ENCODE assay signal across 1 cellular context in the genomic region with DNA sequence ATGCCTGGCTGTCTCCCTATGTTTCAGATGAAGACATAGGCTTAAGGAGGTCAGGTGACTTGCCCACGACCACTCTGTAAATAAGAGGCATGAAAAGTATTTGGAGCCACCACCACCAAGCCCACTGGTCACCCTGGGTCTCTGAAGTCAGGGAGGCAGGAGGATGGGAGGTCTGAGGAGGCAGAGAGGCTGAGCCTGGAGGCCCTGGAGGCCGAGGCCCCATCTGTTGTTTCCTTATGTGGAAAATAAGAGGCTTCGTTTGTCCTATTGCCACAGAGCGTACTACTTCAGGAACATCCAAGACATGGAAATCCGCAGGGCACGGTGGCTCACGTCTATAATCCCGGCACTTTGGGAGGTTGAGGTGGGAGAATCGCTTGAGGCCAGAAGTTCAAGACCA.
TF ChIP-seq lines count a peak whose summit lies in the region.

No MANE protein-coding gene starts in this region.

TF ChIP-seq in K562, 482 proteins besides CTCF, POLR2A, EP300 and RAD21:
- no peak for TF ChIP-seq ZHX1 (conservative IDR thresholded peaks at IDR 0.05; ENCODE audit: low read length)
- TF ChIP-seq CREB1 (IDR thresholded peaks at IDR 0.05): no peak
- no peak for TF ChIP-seq CREB1 (CRISPR knock-in tag; IDR thresholded peaks at IDR 0.05)
- TF ChIP-seq MLLT1 (IDR thresholded peaks at IDR 0.05): no peak
- TF ChIP-seq E2F3 (CRISPR knock-in tag; IDR thresholded peaks at IDR 0.05): no peak
- no peak for TF ChIP-seq PURB (CRISPR knock-in tag; IDR thresholded peaks at IDR 0.05; ENCODE audit: low read depth)
- TF ChIP-seq, protein P1, sequence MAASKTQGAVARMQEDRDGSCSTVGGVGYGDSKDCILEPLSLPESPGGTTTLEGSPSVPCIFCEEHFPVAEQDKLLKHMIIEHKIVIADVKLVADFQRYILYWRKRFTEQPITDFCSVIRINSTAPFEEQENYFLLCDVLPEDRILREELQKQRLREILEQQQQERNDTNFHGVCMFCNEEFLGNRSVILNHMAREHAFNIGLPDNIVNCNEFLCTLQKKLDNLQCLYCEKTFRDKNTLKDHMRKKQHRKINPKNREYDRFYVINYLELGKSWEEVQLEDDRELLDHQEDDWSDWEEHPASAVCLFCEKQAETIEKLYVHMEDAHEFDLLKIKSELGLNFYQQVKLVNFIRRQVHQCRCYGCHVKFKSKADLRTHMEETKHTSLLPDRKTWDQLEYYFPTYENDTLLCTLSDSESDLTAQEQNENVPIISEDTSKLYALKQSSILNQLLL (CRISPR knock-in tag; IDR thresholded peaks at IDR 0.05; ENCODE audit: borderline replicate concordance): no peak
- TF ChIP-seq, protein P2, sequence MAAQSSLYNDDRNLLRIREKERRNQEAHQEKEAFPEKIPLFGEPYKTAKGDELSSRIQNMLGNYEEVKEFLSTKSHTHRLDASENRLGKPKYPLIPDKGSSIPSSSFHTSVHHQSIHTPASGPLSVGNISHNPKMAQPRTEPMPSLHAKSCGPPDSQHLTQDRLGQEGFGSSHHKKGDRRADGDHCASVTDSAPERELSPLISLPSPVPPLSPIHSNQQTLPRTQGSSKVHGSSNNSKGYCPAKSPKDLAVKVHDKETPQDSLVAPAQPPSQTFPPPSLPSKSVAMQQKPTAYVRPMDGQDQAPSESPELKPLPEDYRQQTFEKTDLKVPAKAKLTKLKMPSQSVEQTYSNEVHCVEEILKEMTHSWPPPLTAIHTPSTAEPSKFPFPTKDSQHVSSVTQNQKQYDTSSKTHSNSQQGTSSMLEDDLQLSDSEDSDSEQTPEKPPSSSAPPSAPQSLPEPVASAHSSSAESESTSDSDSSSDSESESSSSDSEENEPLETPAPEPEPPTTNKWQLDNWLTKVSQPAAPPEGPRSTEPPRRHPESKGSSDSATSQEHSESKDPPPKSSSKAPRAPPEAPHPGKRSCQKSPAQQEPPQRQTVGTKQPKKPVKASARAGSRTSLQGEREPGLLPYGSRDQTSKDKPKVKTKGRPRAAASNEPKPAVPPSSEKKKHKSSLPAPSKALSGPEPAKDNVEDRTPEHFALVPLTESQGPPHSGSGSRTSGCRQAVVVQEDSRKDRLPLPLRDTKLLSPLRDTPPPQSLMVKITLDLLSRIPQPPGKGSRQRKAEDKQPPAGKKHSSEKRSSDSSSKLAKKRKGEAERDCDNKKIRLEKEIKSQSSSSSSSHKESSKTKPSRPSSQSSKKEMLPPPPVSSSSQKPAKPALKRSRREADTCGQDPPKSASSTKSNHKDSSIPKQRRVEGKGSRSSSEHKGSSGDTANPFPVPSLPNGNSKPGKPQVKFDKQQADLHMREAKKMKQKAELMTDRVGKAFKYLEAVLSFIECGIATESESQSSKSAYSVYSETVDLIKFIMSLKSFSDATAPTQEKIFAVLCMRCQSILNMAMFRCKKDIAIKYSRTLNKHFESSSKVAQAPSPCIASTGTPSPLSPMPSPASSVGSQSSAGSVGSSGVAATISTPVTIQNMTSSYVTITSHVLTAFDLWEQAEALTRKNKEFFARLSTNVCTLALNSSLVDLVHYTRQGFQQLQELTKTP (IDR thresholded peaks at IDR 0.05; ENCODE audit: low read depth in 1 of 2, partially characterized antibody in 2 of 2): no peak
- TF ChIP-seq, protein P3, sequence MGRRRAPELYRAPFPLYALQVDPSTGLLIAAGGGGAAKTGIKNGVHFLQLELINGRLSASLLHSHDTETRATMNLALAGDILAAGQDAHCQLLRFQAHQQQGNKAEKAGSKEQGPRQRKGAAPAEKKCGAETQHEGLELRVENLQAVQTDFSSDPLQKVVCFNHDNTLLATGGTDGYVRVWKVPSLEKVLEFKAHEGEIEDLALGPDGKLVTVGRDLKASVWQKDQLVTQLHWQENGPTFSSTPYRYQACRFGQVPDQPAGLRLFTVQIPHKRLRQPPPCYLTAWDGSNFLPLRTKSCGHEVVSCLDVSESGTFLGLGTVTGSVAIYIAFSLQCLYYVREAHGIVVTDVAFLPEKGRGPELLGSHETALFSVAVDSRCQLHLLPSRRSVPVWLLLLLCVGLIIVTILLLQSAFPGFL (CRISPR knock-in tag; IDR thresholded peaks at IDR 0.05): no peak
- TF ChIP-seq, protein P4, sequence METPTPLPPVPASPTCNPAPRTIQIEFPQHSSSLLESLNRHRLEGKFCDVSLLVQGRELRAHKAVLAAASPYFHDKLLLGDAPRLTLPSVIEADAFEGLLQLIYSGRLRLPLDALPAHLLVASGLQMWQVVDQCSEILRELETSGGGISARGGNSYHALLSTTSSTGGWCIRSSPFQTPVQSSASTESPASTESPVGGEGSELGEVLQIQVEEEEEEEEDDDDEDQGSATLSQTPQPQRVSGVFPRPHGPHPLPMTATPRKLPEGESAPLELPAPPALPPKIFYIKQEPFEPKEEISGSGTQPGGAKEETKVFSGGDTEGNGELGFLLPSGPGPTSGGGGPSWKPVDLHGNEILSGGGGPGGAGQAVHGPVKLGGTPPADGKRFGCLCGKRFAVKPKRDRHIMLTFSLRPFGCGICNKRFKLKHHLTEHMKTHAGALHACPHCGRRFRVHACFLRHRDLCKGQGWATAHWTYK (CRISPR knock-in tag; IDR thresholded peaks at IDR 0.05): no peak
- no peak for TF ChIP-seq KAT2B (IDR thresholded peaks at IDR 0.05; ENCODE audit: low read depth, low read length)
- TF ChIP-seq MAFG (tag; conservative IDR thresholded peaks at IDR 0.05): no peak
